Comparison of ENCODE assay signal across 1 cellular context in genomic region chr5:173016069-173016455, GRCh38.
TF ChIP-seq lines count a peak whose summit lies in the region.

No MANE protein-coding gene starts in this region.

TF ChIP-seq in HCT116, 20 proteins besides CTCF, POLR2A, EP300 and RAD21:
- TF ChIP-seq, protein P1, sequence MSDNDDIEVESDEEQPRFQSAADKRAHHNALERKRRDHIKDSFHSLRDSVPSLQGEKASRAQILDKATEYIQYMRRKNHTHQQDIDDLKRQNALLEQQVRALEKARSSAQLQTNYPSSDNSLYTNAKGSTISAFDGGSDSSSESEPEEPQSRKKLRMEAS (IDR thresholded peaks at IDR 0.05) = no peak
- no peak for TF ChIP-seq TCF7L2 (IDR thresholded peaks at IDR 0.05; ENCODE audit: borderline replicate concordance, extremely low read depth, insufficient read depth, insufficient read length)
- TF ChIP-seq CBX3 (IDR thresholded peaks at IDR 0.05; ENCODE audit: low read depth) = no peak
- TF ChIP-seq ELF1 (IDR thresholded peaks at IDR 0.05; ENCODE audit: borderline replicate concordance, low read depth) = no peak
- TF ChIP-seq EGR1 (IDR thresholded peaks at IDR 0.05; ENCODE audit: low read depth) = no peak
- no peak for TF ChIP-seq ZBTB33 (IDR thresholded peaks at IDR 0.05; ENCODE audit: extremely low read depth, insufficient replicate concordance, low read length)
- TF ChIP-seq ZFX (IDR thresholded peaks at IDR 0.05) = no peak
- TF ChIP-seq YY1 (IDR thresholded peaks at IDR 0.05; ENCODE audit: extremely low read depth, insufficient replicate concordance, low read depth, low read length) = no peak
- TF ChIP-seq SRF (IDR thresholded peaks at IDR 0.05; ENCODE audit: low read depth) = no peak
- TF ChIP-seq EZH2 (IDR thresholded peaks at IDR 0.05) = no peak
- no peak for TF ChIP-seq SIN3A (IDR thresholded peaks at IDR 0.05; ENCODE audit: low read depth)
- no peak for TF ChIP-seq ZNF274 (IDR thresholded peaks at IDR 0.05; ENCODE audit: low read depth, low read length)
- no peak for TF ChIP-seq FOSL1 (IDR thresholded peaks at IDR 0.05; ENCODE audit: low read depth)
- TF ChIP-seq POLR2AphosphoS5 (IDR thresholded peaks at IDR 0.05; ENCODE audit: low read depth, low read length) = no peak
- TF ChIP-seq SP1 (IDR thresholded peaks at IDR 0.05; ENCODE audit: low read depth) = no peak
- TF ChIP-seq, protein P2, sequence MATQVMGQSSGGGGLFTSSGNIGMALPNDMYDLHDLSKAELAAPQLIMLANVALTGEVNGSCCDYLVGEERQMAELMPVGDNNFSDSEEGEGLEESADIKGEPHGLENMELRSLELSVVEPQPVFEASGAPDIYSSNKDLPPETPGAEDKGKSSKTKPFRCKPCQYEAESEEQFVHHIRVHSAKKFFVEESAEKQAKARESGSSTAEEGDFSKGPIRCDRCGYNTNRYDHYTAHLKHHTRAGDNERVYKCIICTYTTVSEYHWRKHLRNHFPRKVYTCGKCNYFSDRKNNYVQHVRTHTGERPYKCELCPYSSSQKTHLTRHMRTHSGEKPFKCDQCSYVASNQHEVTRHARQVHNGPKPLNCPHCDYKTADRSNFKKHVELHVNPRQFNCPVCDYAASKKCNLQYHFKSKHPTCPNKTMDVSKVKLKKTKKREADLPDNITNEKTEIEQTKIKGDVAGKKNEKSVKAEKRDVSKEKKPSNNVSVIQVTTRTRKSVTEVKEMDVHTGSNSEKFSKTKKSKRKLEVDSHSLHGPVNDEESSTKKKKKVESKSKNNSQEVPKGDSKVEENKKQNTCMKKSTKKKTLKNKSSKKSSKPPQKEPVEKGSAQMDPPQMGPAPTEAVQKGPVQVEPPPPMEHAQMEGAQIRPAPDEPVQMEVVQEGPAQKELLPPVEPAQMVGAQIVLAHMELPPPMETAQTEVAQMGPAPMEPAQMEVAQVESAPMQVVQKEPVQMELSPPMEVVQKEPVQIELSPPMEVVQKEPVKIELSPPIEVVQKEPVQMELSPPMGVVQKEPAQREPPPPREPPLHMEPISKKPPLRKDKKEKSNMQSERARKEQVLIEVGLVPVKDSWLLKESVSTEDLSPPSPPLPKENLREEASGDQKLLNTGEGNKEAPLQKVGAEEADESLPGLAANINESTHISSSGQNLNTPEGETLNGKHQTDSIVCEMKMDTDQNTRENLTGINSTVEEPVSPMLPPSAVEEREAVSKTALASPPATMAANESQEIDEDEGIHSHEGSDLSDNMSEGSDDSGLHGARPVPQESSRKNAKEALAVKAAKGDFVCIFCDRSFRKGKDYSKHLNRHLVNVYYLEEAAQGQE (IDR thresholded peaks at IDR 0.05; ENCODE audit: low read depth) = no peak
- no peak for TF ChIP-seq JUND (IDR thresholded peaks at IDR 0.05)
- no peak for TF ChIP-seq ATF3 (IDR thresholded peaks at IDR 0.05)
- no peak for TF ChIP-seq CEBPB (IDR thresholded peaks at IDR 0.05; ENCODE audit: low read depth)
